25 cellular contexts compared by ENCODE assay signal in the genomic region with DNA sequence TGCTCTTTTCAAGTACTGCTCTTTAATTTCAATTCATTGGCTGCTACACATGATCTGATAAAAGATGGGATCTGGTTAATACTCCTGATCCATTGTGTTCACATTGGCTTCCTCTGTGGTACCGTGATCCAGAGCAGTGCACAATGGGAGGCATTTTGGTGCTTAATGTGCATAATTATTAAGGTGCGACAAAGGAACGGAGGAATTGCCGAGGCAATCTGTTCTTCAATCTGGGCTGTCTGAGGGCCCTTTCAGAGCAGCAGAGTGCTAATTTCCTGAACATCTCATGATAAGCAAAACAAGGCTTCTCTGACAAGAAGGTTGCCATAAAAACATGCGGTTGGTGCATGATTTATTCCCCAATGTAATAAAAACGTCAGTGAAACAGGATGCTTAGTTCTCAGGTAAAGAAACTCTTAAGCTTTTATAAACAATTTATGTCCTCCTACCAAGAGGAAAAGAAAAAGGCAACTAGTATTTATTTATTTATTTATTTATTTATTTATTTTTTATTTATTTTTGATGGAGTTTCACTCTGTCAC.
DNase-seq lines count a peak whose midpoint lies in the region; ATAC-seq, FAIRE-seq and TF ChIP-seq lines count a peak whose summit lies in the region.
"Had no signal": no experiment of that assay in that cellular context is flagged by ENCODE, and none has a peak within 500 bp of the region (broad histone marks: within the 10 kb centered on the region; RNA-seq: fewer than 3 reads in every experiment).

No MANE protein-coding gene starts in this region.

- H3K79me2 ChIP-seq in neural progenitor cell (ENCODE audit: low read depth) = no peaks in the 10 kb centered on the region

- H2AFZ ChIP-seq in neural progenitor cell (replicated peaks) = peak overlapping the region; percentile 74

- no peak for TF ChIP-seq POLR2A in upper lobe of left lung (IDR thresholded peaks at IDR 0.05)

- POLR2A ChIA-PET in HEK293 (lab: Yijun Ruan, JAX) = no interaction called here

- H3K9ac ChIP-seq in neural progenitor cell = no peak overlapping the region

- H3F3A ChIP-seq in neural progenitor cell (ENCODE audit: low read depth) = no peaks in the 10 kb centered on the region

- no peaks in the 10 kb centered on the region for H3K27me3 Mint-ChIP-seq in neural progenitor cell (ENCODE audit: insufficient read depth, low read depth)
- H3K27me3 Mint-ChIP-seq: T-cell had no signal

- TF ChIP-seq EP300 in upper lobe of left lung (IDR thresholded peaks at IDR 0.05) = no peak

- no peaks in the 10 kb centered on the region for H3K9me3 ChIP-seq in HEK293 (ENCODE audit: control insufficient read depth, insufficient read depth, low read depth, low read length)
- H3K9me3 ChIP-seq in neural progenitor cell (ENCODE audit: low read depth) = no peaks in the 10 kb centered on the region
- no peaks in the 10 kb centered on the region for H3K9me3 ChIP-seq in upper lobe of left lung
- H3K9me3 ChIP-seq: MG63 had no signal

- no peaks in the 10 kb centered on the region for H3K36me3 Mint-ChIP-seq in neural progenitor cell
- H3K36me3 Mint-ChIP-seq: CD14-positive monocyte, T-cell had no signal

- in situ Hi-C loops in SK-MEL-5 (cut with HindIII; ENCODE audit: low pct_unique_long_range_greater_than_20kb, low sequenced_read_pairs) = no loop called here

- TF ChIP-seq CTCF in HEK293 (tag by site-specific recombination; IDR thresholded peaks at IDR 0.05) (no peak), neural progenitor cell (IDR thresholded peaks at IDR 0.05) (no peak), upper lobe of left lung (IDR thresholded peaks at IDR 0.05) (no peak)

- H3K9me3 Mint-ChIP-seq in neural progenitor cell = peaks cover 7% of the 10 kb centered on the region

- WGBS in upper lobe of left lung, 2 donors = 47 to 60% methylated on average over 6 of the region's 6 CpGs

- ATAC-seq in upper lobe of left lung (ENCODE audit: low FRiP score in 2 of 2) = no peak
- ATAC-seq: Right ventricle myocardium inferior, T-cell had no signal

- H3K27ac Mint-ChIP-seq in neural progenitor cell = no peak overlapping the region
- H3K27ac Mint-ChIP-seq: CD14-positive monocyte, T-cell had no signal

- DNase-seq in NCI-H1417 treated with DMSO at 0.1 percent for 48 hours (lab: John Stamatoyannopoulos, UW) (peak; percentile 68), SK-MEL-5 (ENCODE audit: low read depth, low spot score) (peak; percentile 93), neural progenitor cell (ENCODE audit: low spot score) (no peak), upper lobe of left lung (no peak), frontal cortex (ENCODE audit: low spot score in 2 of 2) (no peak), NCI-H2081 (lab: John Stamatoyannopoulos, UW) (no peak)
- DNase-seq: AML-193, COR-L47, DMS153, GF-D8, HCEC 1CT, Kasumi-1, MG63, NCI-H1048, NCI-H1694, NCI-H2107, NCI-H226, NCI-H524 treated with DMSO at 0.1 percent for 48 hours, T-cell had no signal

- no peak for FAIRE-seq in frontal cortex (lab: Jason Lieb, UNC)
- FAIRE-seq: GM19239, RCC 7860 had no signal

- H3K4me3 Mint-ChIP-seq in neural progenitor cell = no peak overlapping the region
- H3K4me3 Mint-ChIP-seq: T-cell had no signal

- CTCF ChIA-PET in HEK293 (lab: Yijun Ruan, JAX) = no interaction called here

- H3K4me3 ChIP-seq in HEK293 (ENCODE audit: low read depth, low read length) (no peak overlapping the region), neural progenitor cell (no peak overlapping the region), upper lobe of left lung (no peak overlapping the region)
- H3K4me3 ChIP-seq: MG63, SK-N-MC had no signal

- H4K20me1 ChIP-seq in neural progenitor cell (ENCODE audit: low read depth) = no peaks in the 10 kb centered on the region

- 0 out of 2 replicates have a peak, but pooled peaks cover 5% of the 10 kb centered on the region for H3K4me1 ChIP-seq in HEK293 (ENCODE audit: control insufficient read depth, insufficient read depth, low read length)
- peaks cover 15% of the 10 kb centered on the region for H3K4me1 ChIP-seq in neural progenitor cell
- H3K4me1 ChIP-seq in upper lobe of left lung = no peaks in the 10 kb centered on the region

- peaks cover 43% of the 10 kb centered on the region for H3K4me1 Mint-ChIP-seq in neural progenitor cell
- H3K4me1 Mint-ChIP-seq: CD14-positive monocyte, T-cell had no signal

- H3K27ac ChIP-seq in HEK293 (ENCODE audit: extremely low read depth, low read depth, low read length) (no peak overlapping the region), neural progenitor cell (no peak overlapping the region), upper lobe of left lung (no peak overlapping the region)
- H3K27ac ChIP-seq: SK-N-MC had no signal

- H3K36me3 ChIP-seq in HEK293 (ENCODE audit: control insufficient read depth in 2 of 2, insufficient read depth in 1 of 2, low read length in 2 of 2) (no peaks in the 10 kb centered on the region), neural progenitor cell (no peaks in the 10 kb centered on the region), upper lobe of left lung (no peaks in the 10 kb centered on the region)
- H3K36me3 ChIP-seq: MG63 had no signal

- no peaks in the 10 kb centered on the region for H3K27me3 ChIP-seq in neural progenitor cell
- H3K27me3 ChIP-seq in upper lobe of left lung = no peaks in the 10 kb centered on the region
- H3K27me3 ChIP-seq: MG63 had no signal

- H3K4me2 ChIP-seq in neural progenitor cell = no peak overlapping the region

TF ChIP-seq in HEK293, 187 proteins besides CTCF, POLR2A, EP300 and RAD21:
- TF ChIP-seq OSR2 (tag by site-specific recombination; IDR thresholded peaks at IDR 0.05) (peak; percentile 33), TCF7L2 (IDR thresholded peaks at IDR 0.05; ENCODE audit: borderline replicate concordance, low read depth, low read length) (no peak), MZF1 (tag by site-specific recombination; IDR thresholded peaks at IDR 0.05; ENCODE audit: borderline replicate concordance) (0 out of 2 replicates have a peak, but pooled peaks have one; percentile 18), SP2 (tag by site-specific recombination; IDR thresholded peaks at IDR 0.05) (no peak), WT1 (tag by site-specific recombination; IDR thresholded peaks at IDR 0.05) (peak; percentile 24; the same call in 1 of the 2 replicates), FEZF1 (tag by site-specific recombination; IDR thresholded peaks at IDR 0.05) (peak; percentile 45), ZBTB17 (tag by site-specific recombination; IDR thresholded peaks at IDR 0.05) (no peak), ZIC2 (tag by site-specific recombination; IDR thresholded peaks at IDR 0.05) (no peak)

Comparison
In these comparisons a context has a peak if more than half of its experiments do, and no peak if none do; other contexts are left out.
1. DNase-seq: peak in NCI-H1417 treated with DMSO at 0.1 percent for 48 hours (single experiment) and SK-MEL-5 (single experiment); none in neural progenitor cell (single experiment), upper lobe of left lung (0 of 2), frontal cortex (0 of 2) and NCI-H2081 (0 of 2).